In the genomic region with DNA sequence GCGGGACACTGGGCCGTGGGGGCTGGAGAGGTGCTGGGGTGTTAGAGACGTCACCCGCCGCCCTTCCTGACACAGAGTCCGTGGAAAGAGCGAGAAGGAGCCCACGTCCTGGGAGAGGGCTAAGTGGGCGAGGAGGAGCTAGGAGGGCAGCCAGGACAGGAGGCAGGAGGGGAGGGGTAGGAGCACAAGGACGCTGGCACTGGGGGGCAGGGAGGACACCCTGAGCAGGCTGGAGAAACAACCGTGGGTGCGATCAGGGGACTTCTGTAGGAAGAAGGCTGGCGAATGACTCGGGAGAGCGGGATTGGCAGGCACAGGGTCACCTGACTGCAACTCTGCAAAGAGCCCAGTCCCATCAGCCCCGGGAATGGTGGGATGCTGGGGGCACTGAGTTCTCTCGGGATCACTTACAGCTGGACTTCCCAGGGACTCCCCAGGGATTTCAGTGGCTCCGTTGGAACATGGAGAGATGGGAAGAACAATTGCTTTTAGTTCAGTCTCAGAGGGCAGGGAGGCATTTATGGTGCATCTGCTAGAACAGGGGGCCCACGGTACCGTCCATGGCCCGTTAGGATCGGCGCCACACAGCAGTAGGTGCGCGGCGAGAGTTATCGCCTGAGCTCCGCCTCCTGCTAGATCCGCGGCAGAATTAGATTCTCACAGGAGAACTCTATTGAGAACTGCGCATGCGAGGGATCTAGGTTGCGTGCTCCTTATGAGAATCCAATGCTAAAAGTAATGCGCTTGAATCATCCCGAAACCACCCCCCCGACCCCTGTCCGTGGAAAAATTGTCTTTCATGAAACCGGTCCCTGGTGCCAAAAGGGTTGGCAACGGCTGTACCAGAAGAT, we compare ENCODE assay signal across 9 cellular contexts. TPM values are rescaled to one million over a fixed set of nuclear protein-coding genes. Genes with fewer than 3 reads are reported as not detected.
DNase-seq lines count a peak whose midpoint lies in the region; ATAC-seq lines count a peak whose summit lies in the region.
"Had no signal": no experiment of that assay in that cellular context is flagged by ENCODE, and none has a peak within 500 bp of the region (broad histone marks: within the 10 kb centered on the region; RNA-seq: fewer than 3 reads in every experiment).

No MANE protein-coding gene starts in this region.

- H3K4me3 Mint-ChIP-seq in naive thymus-derived CD4-positive, alpha-beta T cell = peak overlapping the region; percentile 4 to 76 (median 62)

- peak overlapping the region in 1 of 9 donors; percentile 72 for H3K27ac Mint-ChIP-seq in naive thymus-derived CD4-positive, alpha-beta T cell

- peaks cover 11 to 21% (median 14%) of the 10 kb centered on the region in 7 donors for H3K4me1 Mint-ChIP-seq in naive thymus-derived CD4-positive, alpha-beta T cell

- H3K4me3 ChIP-seq in naive thymus-derived CD4-positive, alpha-beta T cell (ENCODE audit: low read length) = peak overlapping the region; percentile 36

- CTCF ChIA-PET in naive thymus-derived CD4-positive, alpha-beta T cell (lab: Charles Lee) = interaction anchor here (0.7 to 1.2 kb wide), 3 partner anchors 12 to 19 kb away, joined by 3 read pairs; no protein-coding TSS in a partner anchor

- H3K9me3 ChIP-seq in naive thymus-derived CD4-positive, alpha-beta T cell (ENCODE audit: control insufficient read depth in 2 of 3, low read length in 3 of 3) = no peaks in the 10 kb centered on the region

- peaks cover 0 to 18% (median 7%) of the 10 kb centered on the region in 5 donors for H3K27me3 Mint-ChIP-seq in naive thymus-derived CD4-positive, alpha-beta T cell

- intact Hi-C loops in naive thymus-derived CD4-positive, alpha-beta T cell (cut with micrococcal nuclease) = no loop called here

- no peak overlapping the region for H3K27ac ChIP-seq in naive thymus-derived CD4-positive, alpha-beta T cell (ENCODE audit: low read depth, low read length)

- POLR2A ChIA-PET in naive thymus-derived CD4-positive, alpha-beta T cell (lab: Charles Lee) = interaction anchor here (0.6 kb wide), 1 partner anchor 86 kb away, joined by 4 read pairs; no protein-coding TSS in a partner anchor

- ATAC-seq in naive thymus-derived CD4-positive, alpha-beta T cell = peak; percentile 20
- no peak for ATAC-seq in GM21360 (IDR thresholded peaks at IDR 0.05; ENCODE audit: unreplicated experiment)
- no peak for ATAC-seq in GM18498 (IDR thresholded peaks at IDR 0.05; ENCODE audit: unreplicated experiment)

- peaks cover 5 to 21% (median 6%) of the 10 kb centered on the region in 3 experiments for H3K36me3 ChIP-seq in naive thymus-derived CD4-positive, alpha-beta T cell (ENCODE audit: control insufficient read depth in 2 of 3, insufficient read depth in 3 of 3, low read length in 3 of 3)

- peaks cover 0 to 4% of the 10 kb centered on the region in 2 donors for H3K4me1 ChIP-seq in naive thymus-derived CD4-positive, alpha-beta T cell (ENCODE audit: control insufficient read depth in 2 of 2, insufficient read depth in 2 of 2, low read length in 2 of 2)

- H3K36me3 Mint-ChIP-seq in naive thymus-derived CD4-positive, alpha-beta T cell = peaks cover 6 to 31% (median 22%) of the 10 kb centered on the region in 5 donors

- no peaks in the 10 kb centered on the region for H3K27me3 ChIP-seq in naive thymus-derived CD4-positive, alpha-beta T cell (ENCODE audit: control insufficient read depth in 2 of 2, insufficient read depth in 2 of 2, low read length in 2 of 2)

- H3K9me3 Mint-ChIP-seq in naive thymus-derived CD4-positive, alpha-beta T cell = peaks cover 0 to 3% (median 0%) of the 10 kb centered on the region in 11 donors
- H3K9me3 Mint-ChIP-seq: IgD-negative memory B cell had no signal

- DNase-seq in EL = peak; percentile 59
- peak; percentile 28 for DNase-seq in NCI-H510A (lab: John Stamatoyannopoulos, UW)
- DNase-seq in dermis microvascular lymphatic vessel endothelial cell (ENCODE audit: low read depth in 2 of 2) = peak; percentile 40 to 76
- no peak for DNase-seq in naive thymus-derived CD4-positive, alpha-beta T cell
- DNase-seq in activated CD4-positive, alpha-beta T cell treated with anti-CD3 and anti-CD28 coated beads, Interleukin-2, amount 50 U/mL, for 1 hour = no peak
- DNase-seq in T1000 (lab: John Stamatoyannopoulos, UW) = no peak

RNA-seq across cellular contexts. Expression of gene UBR7, which starts 24.3 kb away (rescaled TPM):
- 38.7 and 49.9 TPM in 2 replicates for total RNA-seq in dermis microvascular lymphatic vessel endothelial cell
- 10 to 100 TPM; 10.1 to 31.3 (median 13.5) TPM for total RNA-seq in naive thymus-derived CD4-positive, alpha-beta T cell
- 10 to 100 TPM; 26.6 to 27.8 TPM for polyA plus RNA-seq in naive thymus-derived CD4-positive, alpha-beta T cell

RNA-seq across cellular contexts. Expression of gene GON7, which starts 24.5 kb away (rescaled TPM):
- 10.1 and 14.6 TPM in 2 replicates for total RNA-seq in dermis microvascular lymphatic vessel endothelial cell
- total RNA-seq in naive thymus-derived CD4-positive, alpha-beta T cell = 10 to 100 TPM in 2 of 5 experiments, 1 to 10 TPM in 3; 3.5 to 17.4 (median 8.3) TPM
- 10 to 100 TPM; 12.4 to 19.2 TPM for polyA plus RNA-seq in naive thymus-derived CD4-positive, alpha-beta T cell

RNA-seq across cellular contexts. Expression of gene LYSET, which starts 46.2 kb away (rescaled TPM):
- total RNA-seq in dermis microvascular lymphatic vessel endothelial cell = 9.9 and 13.8 TPM in 2 replicates
- total RNA-seq in naive thymus-derived CD4-positive, alpha-beta T cell = 10 to 100 TPM in 4 of 5 experiments, 1 to 10 TPM in 1; 8.0 to 26.6 (median 12.4) TPM
- polyA plus RNA-seq in naive thymus-derived CD4-positive, alpha-beta T cell = 10 to 100 TPM; 42.1 to 47.7 TPM

RNA-seq across cellular contexts. Expression of gene MOAP1, which starts 46.7 kb away (rescaled TPM):
- total RNA-seq in dermis microvascular lymphatic vessel endothelial cell = 19.0 and 34.0 TPM in 2 replicates
- 100 to 1,000 TPM in 1 of 5 experiments, 10 to 100 TPM in 4; 20.5 to 102 (median 43.6) TPM for total RNA-seq in naive thymus-derived CD4-positive, alpha-beta T cell
- polyA plus RNA-seq in naive thymus-derived CD4-positive, alpha-beta T cell = 10 to 100 TPM; 59.4 to 80.8 TPM

Comparison
In these comparisons a context has a peak if more than half of its experiments do, and no peak if none do; other contexts are left out.
1. DNase-seq: peak in EL (single experiment), NCI-H510A (single experiment) and dermis microvascular lymphatic vessel endothelial cell (2 of 2); none in naive thymus-derived CD4-positive, alpha-beta T cell (0 of 9), activated CD4-positive, alpha-beta T cell treated with anti-CD3 and anti-CD28 coated beads, Interleukin-2, amount 50 U/mL, for 1 hour (single experiment) and T1000 (single experiment).